10 cellular contexts compared by ENCODE assay signal in the genomic region with DNA sequence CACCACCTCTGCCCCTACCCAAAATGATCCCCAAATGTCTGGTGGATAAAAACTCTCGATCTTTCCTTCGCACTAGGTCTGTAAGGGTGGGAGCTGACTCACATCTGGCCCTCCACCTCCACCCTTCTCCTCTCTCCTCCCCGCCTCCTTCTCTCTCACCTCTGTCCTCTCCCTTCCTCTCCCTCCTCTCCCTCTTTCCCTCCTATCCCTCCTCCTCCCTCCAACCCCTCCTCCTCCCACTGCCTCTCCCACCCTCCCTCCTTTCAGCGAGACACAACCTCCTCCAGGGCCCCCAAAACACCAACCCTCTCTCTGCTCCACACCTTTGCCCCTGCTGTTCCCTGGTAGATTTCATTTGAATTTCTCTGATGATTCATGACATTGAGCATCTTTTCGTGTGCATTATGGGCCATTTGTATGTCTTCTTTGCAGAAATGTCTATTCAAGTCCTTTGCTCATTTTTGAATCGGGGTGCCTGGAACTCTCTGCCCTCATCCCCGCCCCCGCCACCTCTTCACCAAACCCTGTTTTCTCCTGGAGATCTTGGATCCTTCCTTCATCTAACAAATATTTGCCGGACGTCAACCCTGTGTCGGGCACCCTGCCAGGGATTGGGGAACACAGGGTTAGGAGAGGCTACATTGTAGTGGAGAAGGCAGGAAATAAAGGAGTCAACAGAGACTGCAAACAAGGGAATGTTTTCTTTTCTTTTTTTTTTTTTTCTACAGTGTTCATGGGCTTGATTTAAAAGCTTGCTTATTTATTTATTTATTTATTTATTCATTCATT. TPM values are rescaled to one million over a fixed set of nuclear protein-coding genes. Genes with fewer than 3 reads are reported as not detected.
DNase-seq lines count a peak whose midpoint lies in the region; ATAC-seq, FAIRE-seq and TF ChIP-seq lines count a peak whose summit lies in the region.
"Had no signal": no experiment of that assay in that cellular context is flagged by ENCODE, and none has a peak within 500 bp of the region (broad histone marks: within the 10 kb centered on the region; RNA-seq: fewer than 3 reads in every experiment).

No MANE protein-coding gene starts in this region.

- H3K4me2 ChIP-seq in mesenchymal stem cell (ENCODE audit: low read length, poor library complexity, severe bottlenecking) = no peak overlapping the region

- H3K9ac ChIP-seq in colonic mucosa (ENCODE audit: low read depth in 2 of 2, low read length in 2 of 2) (peak overlapping the region in 1 of 2 donors; percentile 21), mesenchymal stem cell (ENCODE audit: low read length) (no peak overlapping the region)

- no peak overlapping the region for H2AK5ac ChIP-seq in mesenchymal stem cell (ENCODE audit: low read length, severe bottlenecking)

- no peak overlapping the region for H3K27ac ChIP-seq in colonic mucosa
- H3K27ac ChIP-seq in mesenchymal stem cell (ENCODE audit: low read length, poor library complexity, severe bottlenecking) = no peak overlapping the region
- H3K27ac ChIP-seq in aorta (ENCODE audit: low read depth in 1 of 2, low read length in 2 of 2) = peak overlapping the region in 1 of 2 donors; percentile 94

- H2BK5ac ChIP-seq in mesenchymal stem cell (ENCODE audit: low read depth, low read length, poor library complexity, severe bottlenecking) = no peak overlapping the region

- H3K9me3 ChIP-seq in colonic mucosa = no peaks in the 10 kb centered on the region
- H3K9me3 ChIP-seq in mesenchymal stem cell (ENCODE audit: control insufficient read depth, low read length) = no peaks in the 10 kb centered on the region
- no peaks in the 10 kb centered on the region for H3K9me3 ChIP-seq in aorta (ENCODE audit: control insufficient read depth, low read length)

- H3K23ac ChIP-seq in mesenchymal stem cell (ENCODE audit: low read length in 2 of 2) = no peak overlapping the region

- intact Hi-C loops in colonic mucosa (cut with DNase I) (no loop called here), aorta (cut with DNase I) (loop anchor here in 1 of 2 donors (1.0 kb wide), 1 partner anchor 25 kb away; a partner anchor contains a TSS)

- H3K27me3 ChIP-seq in colonic mucosa (no peaks in the 10 kb centered on the region), mesenchymal stem cell (ENCODE audit: control insufficient read depth in 1 of 2, insufficient read depth in 1 of 2, low read length in 2 of 2) (peaks cover 0 to 6% of the 10 kb centered on the region in 2 experiments), aorta (ENCODE audit: control insufficient read depth in 1 of 2, insufficient read depth in 2 of 2, low read length in 1 of 2) (no peaks in the 10 kb centered on the region)

- H3K36me3 ChIP-seq in colonic mucosa = no peaks in the 10 kb centered on the region
- no peaks in the 10 kb centered on the region for H3K36me3 ChIP-seq in mesenchymal stem cell (ENCODE audit: control insufficient read depth in 1 of 2, insufficient read depth in 2 of 2, low read depth in 1 of 2, low read length in 2 of 2)
- no peaks in the 10 kb centered on the region for H3K36me3 ChIP-seq in aorta (ENCODE audit: control insufficient read depth in 1 of 2, insufficient read depth in 2 of 2, low read length in 1 of 2)

- H2BK12ac ChIP-seq in mesenchymal stem cell (ENCODE audit: low read length in 2 of 2) = peak overlapping the region in 1 of 2 experiments; percentile 73

- no peak overlapping the region for H3K18ac ChIP-seq in mesenchymal stem cell (ENCODE audit: low read depth in 1 of 2, low read length in 2 of 2)

- 79% methylated on average over 10 of the region's 11 CpGs for WGBS in mesenchymal stem cell
- WGBS in aorta, 2 donors = 38 to 42% methylated on average over 11 of the region's 11 CpGs

- TF ChIP-seq CTCF in colonic mucosa (IDR thresholded peaks at IDR 0.05) (no peak), D721Med (IDR thresholded peaks at IDR 0.05; ENCODE audit: insufficient read depth, missing control alignments) (no peak)

- peak overlapping the region; percentile 35 for H4K8ac ChIP-seq in mesenchymal stem cell (ENCODE audit: low read length)

- H3K4ac ChIP-seq in mesenchymal stem cell (ENCODE audit: low read depth in 1 of 2, low read length in 2 of 2) = no peak overlapping the region

- H2BK15ac ChIP-seq in mesenchymal stem cell (ENCODE audit: low read depth, poor library complexity, severe bottlenecking) = no peak overlapping the region

- no peaks in the 10 kb centered on the region for H3K79me1 ChIP-seq in mesenchymal stem cell (replicated peaks; ENCODE audit: low read length, poor library complexity, severe bottlenecking)

- no peaks in the 10 kb centered on the region for H3K4me1 ChIP-seq in colonic mucosa
- H3K4me1 ChIP-seq in mesenchymal stem cell (ENCODE audit: control insufficient read depth, insufficient read depth, low read depth, low read length) = peaks cover 8% of the 10 kb centered on the region
- no peaks in the 10 kb centered on the region for H3K4me1 ChIP-seq in aorta (ENCODE audit: control insufficient read depth in 1 of 2, insufficient read depth in 2 of 2, low read length in 2 of 2)

- ATAC-seq in aorta (ENCODE audit: low FRiP score) = peak; percentile 81
- no peak for ATAC-seq in HG02981 (IDR thresholded peaks at IDR 0.05; ENCODE audit: unreplicated experiment)
- ATAC-seq: activated naive CD8-positive, alpha-beta T cell treated with anti-CD3 and anti-CD28 coated beads, Interleukin-2, amount 50 U/mL, for 24 hours had no signal

- H2BK120ac ChIP-seq in mesenchymal stem cell (ENCODE audit: low read depth, low read length) = no peak overlapping the region

- H3K14ac ChIP-seq in mesenchymal stem cell (ENCODE audit: low read length in 2 of 2) = no peak overlapping the region

- DNase-seq in NCI-H748 (lab: John Stamatoyannopoulos, UW; ENCODE audit: unreplicated experiment) (peak; percentile 49), NCI-H748 treated with DMSO at 0.1 percent for 48 hours (lab: John Stamatoyannopoulos, UW) (no peak), colonic mucosa (peak; percentile 50), mesenchymal stem cell (peak; percentile 34), aorta (peak; percentile 74 to 93), MV-4-11 (lab: John Stamatoyannopoulos, UW) (no peak), D721Med (ENCODE audit: insufficient read length, low spot score) (no peak)
- DNase-seq: activated naive CD8-positive, alpha-beta T cell treated with anti-CD3 and anti-CD28 coated beads, Interleukin-2, amount 50 U/mL, for 24 hours; NCI-H2171 had no signal

- FAIRE-seq in D721Med (lab: Jason Lieb, UNC) = no peak

- H4K91ac ChIP-seq in mesenchymal stem cell (ENCODE audit: low read length) = peak overlapping the region; percentile 55

- no peak overlapping the region for H3K4me3 ChIP-seq in colonic mucosa
- H3K4me3 ChIP-seq in mesenchymal stem cell (ENCODE audit: insufficient read depth in 1 of 2, low read depth in 1 of 2, low read length in 2 of 2) = no peak overlapping the region
- no peak overlapping the region for H3K4me3 ChIP-seq in aorta (ENCODE audit: low read length in 2 of 2)

- no peak overlapping the region for H2AFZ ChIP-seq in mesenchymal stem cell (ENCODE audit: low read depth, low read length)

RNA-seq across cellular contexts. Expression of a gene that starts 25.4 kb away (rescaled TPM):
- total RNA-seq in colonic mucosa (100 to 1,000 TPM in 1 of 2 donors, 10 to 100 TPM in 1; 84.3 to 169 TPM), aorta (10 to 100 TPM; 42.8 to 56.3 TPM)
- 164 TPM for polyA plus RNA-seq in mesenchymal stem cell (2013, experiment 1 of 2)
- polyA plus RNA-seq in mesenchymal stem cell (2013, experiment 2 of 2) = 163 TPM
- 10 to 100 TPM; 15.4 to 44.4 TPM for polyA plus RNA-seq in aorta

RNA-seq across cellular contexts. Expression of a gene that starts 36.9 kb away (rescaled TPM):
- total RNA-seq in colonic mucosa (100 to 1,000 TPM; 132 to 208 TPM), aorta (100 to 1,000 TPM in 1 of 2 donors, 10 to 100 TPM in 1; 98.3 to 119 TPM)
- 284 TPM for polyA plus RNA-seq in mesenchymal stem cell (2013, experiment 1 of 2)
- polyA plus RNA-seq in mesenchymal stem cell (2013, experiment 2 of 2) = 308 TPM
- 100 to 1,000 TPM in 1 of 2 donors, 10 to 100 TPM in 1; 90.0 to 121 TPM for polyA plus RNA-seq in aorta

RNA-seq across cellular contexts. Expression of a gene that starts 47.0 kb away (rescaled TPM):
- total RNA-seq in colonic mucosa (10 to 100 TPM; 45.1 to 61.3 TPM), aorta (10 to 100 TPM; 60.6 to 64.4 TPM)
- 40.0 TPM for polyA plus RNA-seq in mesenchymal stem cell (2013, experiment 1 of 2)
- polyA plus RNA-seq in mesenchymal stem cell (2013, experiment 2 of 2) = 36.9 TPM
- 10 to 100 TPM; 11.0 to 15.7 TPM for polyA plus RNA-seq in aorta

Comparison
In these comparisons a context has a peak if more than half of its experiments do, and no peak if none do; other contexts are left out.
1. DNase-seq: peak in NCI-H748 (single experiment), colonic mucosa (single experiment), mesenchymal stem cell (single experiment) and aorta (2 of 2); none in NCI-H748 treated with DMSO at 0.1 percent for 48 hours (single experiment), MV-4-11 (single experiment) and D721Med (single experiment).